ENCODE assay signal across 21 cellular contexts in genomic region chr5:126561908-126562307, GRCh38. TPM values are rescaled to one million over a fixed set of nuclear protein-coding genes. Genes with fewer than 3 reads are reported as not detected.
A peak's percentile ranks its signal among the peaks of the same experiment; 100 is the strongest.
DNase-seq lines count a peak whose midpoint lies in the region; ATAC-seq and TF ChIP-seq lines count a peak whose summit lies in the region.
"Had no signal": no experiment of that assay in that cellular context is flagged by ENCODE, and none has a peak within 500 bp of the region (broad histone marks: within the 10 kb centered on the region; RNA-seq: fewer than 3 reads in every experiment).

No MANE protein-coding gene starts in this region.

- H3K9ac ChIP-seq in DND-41 (ENCODE audit: low read depth, low read length), result no peak overlapping the region

- H4K20me1 ChIP-seq in DND-41 (ENCODE audit: insufficient read depth, low read length), result no peaks in the 10 kb centered on the region

- no peak overlapping the region for H3K27ac Mint-ChIP-seq in activated T-helper 17 cell treated with anti-CD3 and anti-CD28 coated beads, Interleukin-2, amount 50 U/mL, for 72 hours

- no peak overlapping the region for H3K4me3 ChIP-seq in DND-41 (ENCODE audit: low read depth in 1 of 2, low read length in 2 of 2)
- H3K4me3 ChIP-seq: SK-N-MC had no signal

- no peak overlapping the region for H3K4me2 ChIP-seq in DND-41 (ENCODE audit: insufficient read depth, low read length)

- H2AFZ ChIP-seq in DND-41 (ENCODE audit: low read depth, low read length), result no peak overlapping the region

- no peaks in the 10 kb centered on the region for H3K36me3 Mint-ChIP-seq in activated T-helper 17 cell treated with anti-CD3 and anti-CD28 coated beads, Interleukin-2, amount 50 U/mL, for 72 hours (ENCODE audit: low read depth)
- H3K36me3 Mint-ChIP-seq: IgD-negative memory B cell had no signal

- H3K27me3 ChIP-seq in DND-41 (ENCODE audit: insufficient read depth, low read length, poor library complexity) (no peaks in the 10 kb centered on the region), foreskin keratinocyte (no peaks in the 10 kb centered on the region)

- no peaks in the 10 kb centered on the region for H3K36me3 ChIP-seq in DND-41 (ENCODE audit: insufficient read depth, low read length)

- no peak for ATAC-seq in DND-41 (ENCODE audit: insufficient read depth, low read depth)
- no peak for ATAC-seq in foreskin keratinocyte
- no peak for ATAC-seq in activated T-helper 17 cell treated with anti-CD3 and anti-CD28 coated beads, Interleukin-2, amount 50 U/mL, for 72 hours (replicated peaks)
- ATAC-seq: HCT116, left lobe of liver, sciatic nerve had no signal

- no peaks in the 10 kb centered on the region for H3K4me1 Mint-ChIP-seq in activated T-helper 17 cell treated with anti-CD3 and anti-CD28 coated beads, Interleukin-2, amount 50 U/mL, for 72 hours
- H3K4me1 Mint-ChIP-seq: IgD-negative memory B cell had no signal

- DNase-seq in DND-41 (no peak), Kasumi-1 (lab: John Stamatoyannopoulos, UW) (peak; percentile 11 to 22), foreskin keratinocyte (no peak), COLO829 (ENCODE audit: low spot score) (no peak), NCI-H446 treated with DMSO at 0.1 percent for 48 hours (lab: John Stamatoyannopoulos, UW) (no peak)
- DNase-seq: activated CD4-positive, alpha-beta T cell treated with anti-CD3 and anti-CD28 coated beads, Interleukin-2, amount 50 U/mL, for 1 hour; activated CD8-positive, alpha-beta memory T cell treated with anti-CD3 and anti-CD28 coated beads, Interleukin-2, amount 50 U/mL, for 4 hours; activated effector memory CD4-positive, alpha-beta T cell treated with Interleukin-2 at 50 U/mL for 16 hours; cortex of kidney; DMS153; MV-4-11; NCI-H1694 treated with DMSO at 0.1 percent for 48 hours; NCI-H748 treated with DMSO at 0.1 percent for 48 hours; WERI-Rb-1 had no signal

- H3K4me1 ChIP-seq in DND-41 (ENCODE audit: insufficient read depth, low read length), result no peaks in the 10 kb centered on the region
- no peaks in the 10 kb centered on the region for H3K4me1 ChIP-seq in foreskin keratinocyte

- H3K9me3 ChIP-seq in DND-41 (ENCODE audit: insufficient read depth, low read length, severe bottlenecking), result no peaks in the 10 kb centered on the region

- no peaks in the 10 kb centered on the region for H3K9me3 Mint-ChIP-seq in activated T-helper 17 cell treated with anti-CD3 and anti-CD28 coated beads, Interleukin-2, amount 50 U/mL, for 72 hours
- H3K9me3 Mint-ChIP-seq: IgD-negative memory B cell had no signal

- H3K4me3 Mint-ChIP-seq in activated T-helper 17 cell treated with anti-CD3 and anti-CD28 coated beads, Interleukin-2, amount 50 U/mL, for 72 hours, result no peak overlapping the region
- H3K4me3 Mint-ChIP-seq: IgD-negative memory B cell had no signal

- H3K27me3 Mint-ChIP-seq in activated T-helper 17 cell treated with anti-CD3 and anti-CD28 coated beads, Interleukin-2, amount 50 U/mL, for 72 hours, result no peaks in the 10 kb centered on the region
- H3K27me3 Mint-ChIP-seq: IgD-negative memory B cell had no signal

- no peaks in the 10 kb centered on the region for H3K79me2 ChIP-seq in DND-41 (ENCODE audit: insufficient read depth, low read length)

- TF ChIP-seq CTCF in DND-41 (IDR thresholded peaks at IDR 0.05; ENCODE audit: borderline replicate concordance, extremely low read depth, low read length, poor library complexity, severe bottlenecking) (peak; percentile 6), VCaP (conservative IDR thresholded peaks at IDR 0.05) (0 out of 2 replicates have a peak, but pooled peaks have one; percentile 12), foreskin keratinocyte (conservative IDR thresholded peaks at IDR 0.05) (peak; percentile 27)

- no peak overlapping the region for H3K27ac ChIP-seq in DND-41 (ENCODE audit: low read length)
- H3K27ac ChIP-seq in VCaP, result no peak overlapping the region
- H3K27ac ChIP-seq in foreskin keratinocyte, result no peak overlapping the region
- H3K27ac ChIP-seq: SK-N-MC, WERI-Rb-1 had no signal

RNA-seq across cellular contexts. Expression of gene ALDH7A1, which starts 33.1 kb away (rescaled TPM):
- total RNA-seq in foreskin keratinocyte, result 111 and 126 TPM in 2 replicates
- polyA plus RNA-seq in foreskin keratinocyte, result 112 and 123 TPM in 2 replicates
- 1 to 10 TPM; 2.4 to 3.3 TPM for total RNA-seq in activated T-helper 17 cell treated with anti-CD3 and anti-CD28 coated beads, Interleukin-2, amount 50 U/mL, for 72 hours

RNA-seq across cellular contexts. Expression of gene PHAX, which starts 38.8 kb away (rescaled TPM):
- total RNA-seq in foreskin keratinocyte, result 60.7 and 64.6 TPM in 2 replicates
- 25.3 and 29.4 TPM in 2 replicates for polyA plus RNA-seq in foreskin keratinocyte
- 10 to 100 TPM; 30.5 to 38.6 TPM for total RNA-seq in activated T-helper 17 cell treated with anti-CD3 and anti-CD28 coated beads, Interleukin-2, amount 50 U/mL, for 72 hours

Comparison
In these comparisons a context has a peak if more than half of its experiments do, and no peak if none do; other contexts are left out.
1. DNase-seq: peak in Kasumi-1 (2 of 2); none in DND-41 (single experiment), foreskin keratinocyte (0 of 2), COLO829 (single experiment) and NCI-H446 treated with DMSO at 0.1 percent for 48 hours (single experiment).
2. RNA of gene ALDH7A1, which starts 33.1 kb away (total RNA-seq): 111 to 126 TPM in foreskin keratinocyte; 2.4 to 3.3 TPM in activated T-helper 17 cell treated with anti-CD3 and anti-CD28 coated beads, Interleukin-2, amount 50 U/mL, for 72 hours; every median in the first group is over 10 times any median in the second.
3. Peak in every context shown above with its lines, with median percentiles within 50 percentile points of each other: CTCF ChIP-seq.